In genomic region chr2:174577967-174578589, GRCh38 we compare ENCODE assay signal across 8 cellular contexts. TPM values are rescaled to one million over a fixed set of nuclear protein-coding genes. Genes with fewer than 3 reads are reported as not detected.
DNase-seq lines count a peak whose midpoint lies in the region; ATAC-seq and TF ChIP-seq lines count a peak whose summit lies in the region.

No MANE protein-coding gene starts in this region.

- no peak overlapping the region for H3K27ac ChIP-seq in lung (ENCODE audit: low read depth in 1 of 2, low read length in 1 of 2)

- no peaks in the 10 kb centered on the region for H3K9me3 ChIP-seq in lung (ENCODE audit: control insufficient read depth in 2 of 2, insufficient read depth in 1 of 2, low read length in 1 of 2)

- peak; percentile 15 for TF ChIP-seq CTCF in lung (IDR thresholded peaks at IDR 0.05; ENCODE audit: control extremely low read depth, extremely low read depth)

- ATAC-seq in HG02588 (IDR thresholded peaks at IDR 0.05; ENCODE audit: unreplicated experiment) (peak; percentile 47), lung (ENCODE audit: insufficient read depth, low FRiP score) (no peak), HG03097 (IDR thresholded peaks at IDR 0.05; ENCODE audit: low FRiP score, unreplicated experiment) (no peak)

- peak; percentile 45 for DNase-seq in GF-D8 (lab: John Stamatoyannopoulos, UW)
- DNase-seq in RPMI7951 (ENCODE audit: low read depth) = peak; percentile 69
- peak; percentile 72 for DNase-seq in astrocyte of the hippocampus (ENCODE audit: low read depth, low spot score)
- DNase-seq in lung (ENCODE audit: low spot score) = no peak
- no peak for DNase-seq in NCI-H2029 treated with DMSO at 0.1 percent for 48 hours (lab: John Stamatoyannopoulos, UW)
- DNase-seq in NCI-H2081 (lab: John Stamatoyannopoulos, UW) = no peak

- H3K4me3 ChIP-seq in lung = no peak overlapping the region

- peaks cover 3 to 4% of the 10 kb centered on the region in 2 donors for H3K4me1 ChIP-seq in lung (ENCODE audit: control insufficient read depth in 2 of 2, insufficient read depth in 2 of 2, low read length in 2 of 2)

- H3K36me3 ChIP-seq in lung (ENCODE audit: control insufficient read depth in 2 of 2, insufficient read depth in 2 of 2, low read length in 2 of 2) = peaks cover 2 to 18% of the 10 kb centered on the region in 2 donors

- H3K27me3 ChIP-seq in lung (ENCODE audit: control insufficient read depth, insufficient read depth) = no peaks in the 10 kb centered on the region

RNA-seq across cellular contexts. Expression of gene WIPF1, which starts 19.5 kb away (rescaled TPM):
- 30.8 and 35.3 TPM in 2 replicates for total RNA-seq in RPMI7951 (2014; rRNA removed; shearing (Covaris generic))
- total RNA-seq in lung = 10 to 100 TPM; 44.6 to 64.1 TPM
- polyA plus RNA-seq in lung = 10 to 100 TPM; 18.5 to 53.3 TPM

Comparison
In these comparisons a context has a peak if more than half of its experiments do, and no peak if none do; other contexts are left out.
1. DNase-seq: peak in GF-D8 (single experiment), RPMI7951 (single experiment) and astrocyte of the hippocampus (single experiment); none in lung (single experiment), NCI-H2029 treated with DMSO at 0.1 percent for 48 hours (single experiment) and NCI-H2081 (0 of 2).